Comparison of ENCODE assay signal across 1 cellular context in the genomic region with DNA sequence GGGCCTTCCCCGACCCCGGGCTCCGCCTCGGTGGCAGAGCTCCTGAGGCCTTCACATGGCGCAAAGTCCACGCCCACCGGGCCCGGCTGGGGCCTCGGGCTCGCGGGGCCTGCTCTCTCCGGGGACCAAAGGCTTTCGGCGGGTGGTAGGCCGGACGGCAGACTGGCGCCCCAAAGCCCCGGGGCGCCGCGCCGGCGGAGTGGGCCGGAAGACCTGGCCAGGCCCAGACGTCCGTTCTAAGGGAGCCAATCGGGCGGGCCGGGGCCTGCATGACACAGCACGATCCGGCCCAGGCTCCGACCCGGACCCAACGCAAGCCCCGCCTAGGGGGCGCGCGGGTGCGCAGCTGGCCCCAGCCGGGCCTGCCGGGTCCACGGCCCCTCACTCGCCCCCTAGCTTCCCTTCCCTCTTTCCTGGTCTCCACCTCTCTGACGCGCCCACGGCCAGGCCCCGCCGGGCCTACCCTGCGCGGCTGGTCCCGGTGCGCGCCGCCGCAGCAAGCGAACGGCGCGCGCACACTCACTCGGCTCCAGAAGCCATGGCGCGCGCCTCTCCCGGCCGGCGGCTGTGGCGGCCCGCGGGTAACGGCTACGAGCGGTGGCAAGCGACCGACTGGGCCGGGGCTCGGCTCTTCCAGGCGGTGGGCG.
TF ChIP-seq lines count a peak whose summit lies in the region.

No MANE protein-coding gene starts in this region.

TF ChIP-seq in HepG2, 621 proteins besides CTCF, POLR2A, EP300 and RAD21 (continued from another document and continues in another):
- TF ChIP-seq, protein P1, sequence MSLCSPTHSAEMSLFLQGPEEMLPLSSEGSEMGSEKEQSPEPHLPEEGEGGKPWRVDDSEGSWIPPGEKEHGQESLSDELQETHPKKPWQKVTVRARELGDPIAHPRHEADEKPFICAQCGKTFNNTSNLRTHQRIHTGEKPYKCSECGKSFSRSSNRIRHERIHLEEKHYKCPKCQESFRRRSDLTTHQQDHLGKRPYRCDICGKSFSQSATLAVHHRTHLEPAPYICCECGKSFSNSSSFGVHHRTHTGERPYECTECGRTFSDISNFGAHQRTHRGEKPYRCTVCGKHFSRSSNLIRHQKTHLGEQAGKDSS (CRISPR knock-in tag; IDR thresholded peaks at IDR 0.05; ENCODE audit: borderline replicate concordance, low read depth): peak; percentile 66; the same call in 1 of the 2 replicates
- TF ChIP-seq MAZ (IDR thresholded peaks at IDR 0.05; ENCODE audit: borderline replicate concordance, low read depth, low read length): peak; percentile 59; the same call in 1 of the 2 replicates
- TF ChIP-seq MAZ (CRISPR knock-in tag; IDR thresholded peaks at IDR 0.05; ENCODE audit: low read depth): peak; percentile 84
- peak; percentile 12; the same call in 1 of the 2 replicates for TF ChIP-seq KDM2A (CRISPR knock-in tag; IDR thresholded peaks at IDR 0.05; ENCODE audit: borderline replicate concordance, low read depth)
- TF ChIP-seq DNMT3B (CRISPR knock-in tag; conservative IDR thresholded peaks at IDR 0.05): no peak
- TF ChIP-seq, protein P2, sequence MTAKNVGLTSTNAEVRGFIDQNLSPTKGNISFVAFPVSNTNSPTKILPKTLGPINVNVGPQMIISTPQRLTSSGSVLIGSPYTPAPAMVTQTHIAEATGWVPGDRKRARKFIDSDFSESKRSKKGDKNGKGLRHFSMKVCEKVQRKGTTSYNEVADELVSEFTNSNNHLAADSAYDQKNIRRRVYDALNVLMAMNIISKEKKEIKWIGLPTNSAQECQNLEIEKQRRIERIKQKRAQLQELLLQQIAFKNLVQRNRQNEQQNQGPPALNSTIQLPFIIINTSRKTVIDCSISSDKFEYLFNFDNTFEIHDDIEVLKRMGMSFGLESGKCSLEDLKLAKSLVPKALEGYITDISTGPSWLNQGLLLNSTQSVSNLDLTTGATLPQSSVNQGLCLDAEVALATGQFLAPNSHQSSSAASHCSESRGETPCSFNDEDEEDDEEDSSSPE (CRISPR knock-in tag; IDR thresholded peaks at IDR 0.05): peak; percentile 38
- TF ChIP-seq, protein P3, sequence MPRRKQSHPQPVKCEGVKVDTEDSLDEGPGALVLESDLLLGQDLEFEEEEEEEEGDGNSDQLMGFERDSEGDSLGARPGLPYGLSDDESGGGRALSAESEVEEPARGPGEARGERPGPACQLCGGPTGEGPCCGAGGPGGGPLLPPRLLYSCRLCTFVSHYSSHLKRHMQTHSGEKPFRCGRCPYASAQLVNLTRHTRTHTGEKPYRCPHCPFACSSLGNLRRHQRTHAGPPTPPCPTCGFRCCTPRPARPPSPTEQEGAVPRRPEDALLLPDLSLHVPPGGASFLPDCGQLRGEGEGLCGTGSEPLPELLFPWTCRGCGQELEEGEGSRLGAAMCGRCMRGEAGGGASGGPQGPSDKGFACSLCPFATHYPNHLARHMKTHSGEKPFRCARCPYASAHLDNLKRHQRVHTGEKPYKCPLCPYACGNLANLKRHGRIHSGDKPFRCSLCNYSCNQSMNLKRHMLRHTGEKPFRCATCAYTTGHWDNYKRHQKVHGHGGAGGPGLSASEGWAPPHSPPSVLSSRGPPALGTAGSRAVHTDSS (CRISPR knock-in tag; conservative IDR thresholded peaks at IDR 0.05): no peak
- peak; percentile 90 for TF ChIP-seq NCOA1 (CRISPR knock-in tag; IDR thresholded peaks at IDR 0.05)
- TF ChIP-seq, protein P4, sequence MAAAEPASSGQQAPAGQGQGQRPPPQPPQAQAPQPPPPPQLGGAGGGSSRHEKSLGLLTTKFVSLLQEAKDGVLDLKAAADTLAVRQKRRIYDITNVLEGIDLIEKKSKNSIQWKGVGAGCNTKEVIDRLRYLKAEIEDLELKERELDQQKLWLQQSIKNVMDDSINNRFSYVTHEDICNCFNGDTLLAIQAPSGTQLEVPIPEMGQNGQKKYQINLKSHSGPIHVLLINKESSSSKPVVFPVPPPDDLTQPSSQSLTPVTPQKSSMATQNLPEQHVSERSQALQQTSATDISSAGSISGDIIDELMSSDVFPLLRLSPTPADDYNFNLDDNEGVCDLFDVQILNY (CRISPR knock-in tag; conservative IDR thresholded peaks at IDR 0.05): no peak; the same call in 1 of the 2 replicates
- no peak for TF ChIP-seq HOXD1 (CRISPR knock-in tag; IDR thresholded peaks at IDR 0.05)
- no peak; the same call in 1 of the 2 replicates for TF ChIP-seq ZNF558 (CRISPR knock-in tag; IDR thresholded peaks at IDR 0.05; ENCODE audit: borderline replicate concordance)
- TF ChIP-seq ELF4 (CRISPR knock-in tag; IDR thresholded peaks at IDR 0.05; ENCODE audit: borderline replicate concordance): no peak
- TF ChIP-seq, protein P5, sequence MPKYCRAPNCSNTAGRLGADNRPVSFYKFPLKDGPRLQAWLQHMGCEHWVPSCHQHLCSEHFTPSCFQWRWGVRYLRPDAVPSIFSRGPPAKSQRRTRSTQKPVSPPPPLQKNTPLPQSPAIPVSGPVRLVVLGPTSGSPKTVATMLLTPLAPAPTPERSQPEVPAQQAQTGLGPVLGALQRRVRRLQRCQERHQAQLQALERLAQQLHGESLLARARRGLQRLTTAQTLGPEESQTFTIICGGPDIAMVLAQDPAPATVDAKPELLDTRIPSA (CRISPR knock-in tag; IDR thresholded peaks at IDR 0.05; ENCODE audit: borderline replicate concordance): peak; percentile 32; the same call in 1 of the 2 replicates
- TF ChIP-seq PRMT3 (CRISPR knock-in tag; IDR thresholded peaks at IDR 0.05; ENCODE audit: borderline replicate concordance, low read depth): no peak
- no peak; the same call in 1 of the 2 replicates for TF ChIP-seq ELF3 (CRISPR knock-in tag; IDR thresholded peaks at IDR 0.05)
- no peak for TF ChIP-seq ZNF773 (CRISPR knock-in tag; IDR thresholded peaks at IDR 0.05; ENCODE audit: borderline replicate concordance)
- TF ChIP-seq ZC3H13 (CRISPR knock-in tag; IDR thresholded peaks at IDR 0.05): peak; percentile 83
- peak; percentile 91; the same call in 1 of the 2 replicates for TF ChIP-seq ZZZ3 (CRISPR knock-in tag; IDR thresholded peaks at IDR 0.05; ENCODE audit: borderline replicate concordance)
- TF ChIP-seq, protein P6, sequence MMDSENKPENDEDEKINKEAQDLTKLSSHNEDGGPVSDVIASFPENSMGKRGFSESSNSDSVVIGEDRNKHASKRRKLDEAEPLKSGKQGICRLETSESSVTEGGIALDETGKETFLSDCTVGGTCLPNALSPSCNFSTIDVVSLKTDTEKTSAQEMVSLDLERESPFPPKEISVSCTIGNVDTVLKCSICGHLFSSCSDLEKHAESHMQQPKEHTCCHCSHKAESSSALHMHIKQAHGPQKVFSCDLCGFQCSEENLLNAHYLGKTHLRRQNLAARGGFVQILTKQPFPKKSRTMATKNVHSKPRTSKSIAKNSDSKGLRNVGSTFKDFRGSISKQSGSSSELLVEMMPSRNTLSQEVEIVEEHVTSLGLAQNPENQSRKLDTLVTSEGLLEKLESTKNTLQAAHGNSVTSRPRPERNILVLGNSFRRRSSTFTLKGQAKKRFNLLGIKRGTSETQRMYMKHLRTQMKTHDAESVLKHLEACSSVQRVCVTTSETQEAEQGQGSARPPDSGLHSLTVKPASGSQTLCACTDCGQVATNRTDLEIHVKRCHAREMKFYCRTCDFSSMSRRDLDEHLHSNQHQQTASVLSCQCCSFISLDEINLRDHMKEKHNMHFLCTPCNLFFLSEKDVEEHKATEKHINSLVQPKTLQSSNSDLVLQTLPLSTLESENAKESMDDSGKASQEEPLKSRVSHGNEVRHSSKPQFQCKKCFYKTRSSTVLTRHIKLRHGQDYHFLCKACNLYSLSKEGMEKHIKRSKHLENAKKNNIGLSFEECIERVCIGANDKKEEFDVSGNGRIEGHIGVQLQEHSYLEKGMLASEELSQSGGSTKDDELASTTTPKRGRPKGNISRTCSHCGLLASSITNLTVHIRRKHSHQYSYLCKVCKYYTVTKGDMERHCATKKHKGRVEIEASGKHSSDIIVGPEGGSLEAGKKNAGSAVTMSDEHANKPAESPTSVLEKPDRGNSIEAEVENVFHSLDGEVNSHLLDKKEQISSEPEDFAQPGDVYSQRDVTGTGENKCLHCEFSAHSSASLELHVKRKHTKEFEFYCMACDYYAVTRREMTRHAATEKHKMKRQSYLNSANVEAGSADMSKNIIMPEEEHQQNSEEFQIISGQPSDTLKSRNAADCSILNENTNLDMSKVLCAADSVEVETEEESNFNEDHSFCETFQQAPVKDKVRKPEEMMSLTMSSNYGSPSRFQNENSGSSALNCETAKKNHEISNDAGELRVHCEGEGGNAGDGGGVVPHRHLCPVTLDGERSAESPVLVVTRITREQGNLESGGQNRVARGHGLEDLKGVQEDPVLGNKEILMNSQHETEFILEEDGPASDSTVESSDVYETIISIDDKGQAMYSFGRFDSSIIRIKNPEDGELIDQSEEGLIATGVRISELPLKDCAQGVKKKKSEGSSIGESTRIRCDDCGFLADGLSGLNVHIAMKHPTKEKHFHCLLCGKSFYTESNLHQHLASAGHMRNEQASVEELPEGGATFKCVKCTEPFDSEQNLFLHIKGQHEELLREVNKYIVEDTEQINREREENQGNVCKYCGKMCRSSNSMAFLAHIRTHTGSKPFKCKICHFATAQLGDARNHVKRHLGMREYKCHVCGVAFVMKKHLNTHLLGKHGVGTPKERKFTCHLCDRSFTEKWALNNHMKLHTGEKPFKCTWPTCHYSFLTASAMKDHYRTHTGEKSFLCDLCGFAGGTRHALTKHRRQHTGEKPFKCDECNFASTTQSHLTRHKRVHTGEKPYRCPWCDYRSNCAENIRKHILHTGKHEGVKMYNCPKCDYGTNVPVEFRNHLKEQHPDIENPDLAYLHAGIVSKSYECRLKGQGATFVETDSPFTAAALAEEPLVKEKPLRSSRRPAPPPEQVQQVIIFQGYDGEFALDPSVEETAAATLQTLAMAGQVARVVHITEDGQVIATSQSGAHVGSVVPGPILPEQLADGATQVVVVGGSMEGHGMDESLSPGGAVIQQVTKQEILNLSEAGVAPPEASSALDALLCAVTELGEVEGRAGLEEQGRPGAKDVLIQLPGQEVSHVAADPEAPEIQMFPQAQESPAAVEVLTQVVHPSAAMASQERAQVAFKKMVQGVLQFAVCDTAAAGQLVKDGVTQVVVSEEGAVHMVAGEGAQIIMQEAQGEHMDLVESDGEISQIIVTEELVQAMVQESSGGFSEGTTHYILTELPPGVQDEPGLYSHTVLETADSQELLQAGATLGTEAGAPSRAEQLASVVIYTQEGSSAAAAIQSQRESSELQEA (CRISPR knock-in tag; IDR thresholded peaks at IDR 0.05; ENCODE audit: not compliant biosample characterization): no peak
- peak; percentile 84 for TF ChIP-seq ZNF776 (CRISPR knock-in tag; IDR thresholded peaks at IDR 0.05)
- peak; percentile 83; the same call in 1 of the 2 replicates for TF ChIP-seq ZNF354B (CRISPR knock-in tag; IDR thresholded peaks at IDR 0.05)
- no peak for TF ChIP-seq HMGA1 (CRISPR knock-in tag; conservative IDR thresholded peaks at IDR 0.05)
- peak; percentile 64; the same call in 1 of the 2 replicates for TF ChIP-seq FOXC1 (CRISPR knock-in tag; IDR thresholded peaks at IDR 0.05; ENCODE audit: borderline replicate concordance)
- TF ChIP-seq ZFP41 (CRISPR knock-in tag; IDR thresholded peaks at IDR 0.05; ENCODE audit: borderline replicate concordance): no peak
- TF ChIP-seq ZFYVE20 (CRISPR knock-in tag; IDR thresholded peaks at IDR 0.05; ENCODE audit: borderline replicate concordance, low read depth): no peak
- TF ChIP-seq ZNF530 (CRISPR knock-in tag; IDR thresholded peaks at IDR 0.05; ENCODE audit: low read depth): no peak
- TF ChIP-seq PLRG1 (conservative IDR thresholded peaks at IDR 0.05): no peak
- no peak for TF ChIP-seq ZNF83 (CRISPR knock-in tag; IDR thresholded peaks at IDR 0.05; ENCODE audit: borderline replicate concordance)
- TF ChIP-seq ATRX (CRISPR knock-in tag; IDR thresholded peaks at IDR 0.05; ENCODE audit: borderline replicate concordance): no peak
- TF ChIP-seq, protein P7, sequence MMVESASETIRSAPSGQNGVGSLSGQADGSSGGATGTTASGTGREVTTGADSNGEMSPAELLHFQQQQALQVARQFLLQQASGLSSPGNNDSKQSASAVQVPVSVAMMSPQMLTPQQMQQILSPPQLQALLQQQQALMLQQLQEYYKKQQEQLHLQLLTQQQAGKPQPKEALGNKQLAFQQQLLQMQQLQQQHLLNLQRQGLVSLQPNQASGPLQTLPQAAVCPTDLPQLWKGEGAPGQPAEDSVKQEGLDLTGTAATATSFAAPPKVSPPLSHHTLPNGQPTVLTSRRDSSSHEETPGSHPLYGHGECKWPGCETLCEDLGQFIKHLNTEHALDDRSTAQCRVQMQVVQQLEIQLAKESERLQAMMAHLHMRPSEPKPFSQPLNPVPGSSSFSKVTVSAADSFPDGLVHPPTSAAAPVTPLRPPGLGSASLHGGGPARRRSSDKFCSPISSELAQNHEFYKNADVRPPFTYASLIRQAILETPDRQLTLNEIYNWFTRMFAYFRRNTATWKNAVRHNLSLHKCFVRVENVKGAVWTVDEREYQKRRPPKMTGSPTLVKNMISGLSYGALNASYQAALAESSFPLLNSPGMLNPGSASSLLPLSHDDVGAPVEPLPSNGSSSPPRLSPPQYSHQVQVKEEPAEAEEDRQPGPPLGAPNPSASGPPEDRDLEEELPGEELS (CRISPR knock-in tag; IDR thresholded peaks at IDR 0.05): no peak; the same call in 1 of the 2 replicates
- TF ChIP-seq FOXP1 (IDR thresholded peaks at IDR 0.05): no peak
- no peak for TF ChIP-seq FOXP1 (CRISPR knock-in tag; IDR thresholded peaks at IDR 0.05)
- TF ChIP-seq TAF1 (CRISPR knock-in tag; IDR thresholded peaks at IDR 0.05): peak; percentile 66
- TF ChIP-seq SAP130 (CRISPR knock-in tag; IDR thresholded peaks at IDR 0.05; ENCODE audit: low read depth): peak; percentile 81
- TF ChIP-seq, protein P8, sequence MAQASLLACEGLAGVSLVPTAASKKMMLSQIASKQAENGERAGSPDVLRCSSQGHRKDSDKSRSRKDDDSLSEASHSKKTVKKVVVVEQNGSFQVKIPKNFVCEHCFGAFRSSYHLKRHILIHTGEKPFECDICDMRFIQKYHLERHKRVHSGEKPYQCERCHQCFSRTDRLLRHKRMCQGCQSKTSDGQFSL (CRISPR knock-in tag; IDR thresholded peaks at IDR 0.05): no peak
- 0 out of 2 replicates have a peak, but pooled peaks have one; percentile 9 for TF ChIP-seq RXRB (CRISPR knock-in tag; IDR thresholded peaks at IDR 0.05; ENCODE audit: borderline replicate concordance)
- peak; percentile 71; the same call in 1 of the 2 replicates for TF ChIP-seq ZNF543 (CRISPR knock-in tag; IDR thresholded peaks at IDR 0.05)
- TF ChIP-seq FOXJ3 (CRISPR knock-in tag; IDR thresholded peaks at IDR 0.05; ENCODE audit: borderline replicate concordance): no peak
- TF ChIP-seq, protein P9, sequence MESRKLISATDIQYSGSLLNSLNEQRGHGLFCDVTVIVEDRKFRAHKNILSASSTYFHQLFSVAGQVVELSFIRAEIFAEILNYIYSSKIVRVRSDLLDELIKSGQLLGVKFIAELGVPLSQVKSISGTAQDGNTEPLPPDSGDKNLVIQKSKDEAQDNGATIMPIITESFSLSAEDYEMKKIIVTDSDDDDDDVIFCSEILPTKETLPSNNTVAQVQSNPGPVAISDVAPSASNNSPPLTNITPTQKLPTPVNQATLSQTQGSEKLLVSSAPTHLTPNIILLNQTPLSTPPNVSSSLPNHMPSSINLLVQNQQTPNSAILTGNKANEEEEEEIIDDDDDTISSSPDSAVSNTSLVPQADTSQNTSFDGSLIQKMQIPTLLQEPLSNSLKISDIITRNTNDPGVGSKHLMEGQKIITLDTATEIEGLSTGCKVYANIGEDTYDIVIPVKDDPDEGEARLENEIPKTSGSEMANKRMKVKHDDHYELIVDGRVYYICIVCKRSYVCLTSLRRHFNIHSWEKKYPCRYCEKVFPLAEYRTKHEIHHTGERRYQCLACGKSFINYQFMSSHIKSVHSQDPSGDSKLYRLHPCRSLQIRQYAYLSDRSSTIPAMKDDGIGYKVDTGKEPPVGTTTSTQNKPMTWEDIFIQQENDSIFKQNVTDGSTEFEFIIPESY (CRISPR knock-in tag; IDR thresholded peaks at IDR 0.05): 0 out of 2 replicates have a peak, but pooled peaks have one; percentile 6
- peak; percentile 39; the same call in 1 of the 2 replicates for TF ChIP-seq MXD4 (CRISPR knock-in tag; IDR thresholded peaks at IDR 0.05)
- peak; percentile 72; the same call in 1 of the 2 replicates for TF ChIP-seq NFE2 (CRISPR knock-in tag; IDR thresholded peaks at IDR 0.05)
